Comparison of ENCODE assay signal across 26 cellular contexts in genomic region chrX:74656079-74656745, GRCh38. TPM values are rescaled to one million over a fixed set of nuclear protein-coding genes. Genes with fewer than 3 reads are reported as not detected.
DNase-seq lines count a peak whose midpoint lies in the region; ATAC-seq, FAIRE-seq and TF ChIP-seq lines count a peak whose summit lies in the region.
"Had no signal": no experiment of that assay in that cellular context is flagged by ENCODE, and none has a peak within 500 bp of the region (broad histone marks: within the 10 kb centered on the region; RNA-seq: fewer than 3 reads in every experiment).

No MANE protein-coding gene starts in this region.

- H3K4me3 Mint-ChIP-seq in astrocyte (ENCODE audit: unreplicated experiment) = peak overlapping the region; percentile 40
- H3K4me3 Mint-ChIP-seq: activated CD8-positive, alpha-beta T cell treated with anti-CD3 and anti-CD28 coated beads for 36 hours; natural killer cell treated with Interleukin-12 subunit alpha and Interleukin-12 subunit beta and Interleukin-15 and Interleukin-18, amount 100 ng/mL, for 72 hours had no signal

- H3K27ac ChIP-seq in astrocyte (ENCODE audit: low read depth, low read length) (no peak overlapping the region), mesodermal cell (ENCODE audit: low read depth, low read length, severe bottlenecking) (peak overlapping the region; percentile 78)
- H3K27ac ChIP-seq: C4-2B, hepatocyte, vagina had no signal

- no peak overlapping the region for H2AFZ ChIP-seq in astrocyte (ENCODE audit: low read depth, low read length)
- H2AFZ ChIP-seq: hepatocyte had no signal

- no peaks in the 10 kb centered on the region for H3K9me3 Mint-ChIP-seq in astrocyte (ENCODE audit: unreplicated experiment)
- H3K9me3 Mint-ChIP-seq: activated CD8-positive, alpha-beta T cell treated with anti-CD3 and anti-CD28 coated beads for 36 hours; natural killer cell treated with Interleukin-12 subunit alpha and Interleukin-12 subunit beta and Interleukin-15 and Interleukin-18, amount 100 ng/mL, for 72 hours had no signal

- H3K4me2 ChIP-seq in astrocyte (ENCODE audit: low read length) = peak overlapping the region; percentile 62
- H3K4me2 ChIP-seq: hepatocyte had no signal

- no peaks in the 10 kb centered on the region for H3K36me3 ChIP-seq in astrocyte (ENCODE audit: insufficient read depth, low read length)
- H3K36me3 ChIP-seq in mesodermal cell (ENCODE audit: control insufficient read depth, insufficient read depth, low read length) = no peaks in the 10 kb centered on the region
- H3K36me3 ChIP-seq: vagina had no signal

- no peak overlapping the region for H3K9ac ChIP-seq in astrocyte (ENCODE audit: low read length)

- no peaks in the 10 kb centered on the region for H3K36me3 Mint-ChIP-seq in astrocyte (ENCODE audit: low read depth, unreplicated experiment)
- H3K36me3 Mint-ChIP-seq: natural killer cell treated with Interleukin-12 subunit alpha and Interleukin-12 subunit beta and Interleukin-15 and Interleukin-18, amount 100 ng/mL, for 72 hours had no signal

- H3K4me1 ChIP-seq in astrocyte (ENCODE audit: insufficient read depth, low read length) (no peaks in the 10 kb centered on the region), mesodermal cell (ENCODE audit: control insufficient read depth, insufficient read depth, low read length, poor library complexity, severe bottlenecking) (peaks cover 3% of the 10 kb centered on the region)
- H3K4me1 ChIP-seq: vagina had no signal

- no peak for ATAC-seq in HG03280 (IDR thresholded peaks at IDR 0.05; ENCODE audit: unreplicated experiment)
- ATAC-seq: activated CD8-positive, alpha-beta T cell treated with anti-CD3 and anti-CD28 coated beads for 36 hours; natural killer cell treated with Interleukin-12 subunit alpha and Interleukin-12 subunit beta and Interleukin-15 and Interleukin-18, amount 100 ng/mL, for 72 hours had no signal

- no peaks in the 10 kb centered on the region for H3K27me3 ChIP-seq in astrocyte (ENCODE audit: insufficient read depth, low read length)
- H3K27me3 ChIP-seq: hepatocyte, vagina had no signal

- peak; percentile 13 for FAIRE-seq in astrocyte (lab: Jason Lieb, UNC)
- FAIRE-seq: keratinocyte, small intestine had no signal

- H4K20me1 ChIP-seq in astrocyte (ENCODE audit: insufficient read depth, low read length) = no peaks in the 10 kb centered on the region

- H3K27ac Mint-ChIP-seq in astrocyte (ENCODE audit: unreplicated experiment) = peak overlapping the region; percentile 81
- H3K27ac Mint-ChIP-seq: activated CD8-positive, alpha-beta T cell treated with anti-CD3 and anti-CD28 coated beads for 36 hours; natural killer cell treated with Interleukin-12 subunit alpha and Interleukin-12 subunit beta and Interleukin-15 and Interleukin-18, amount 100 ng/mL, for 72 hours had no signal

- peak overlapping the region; percentile 23 for H3K4me3 ChIP-seq in astrocyte (ENCODE audit: insufficient read depth, low read depth, low read length)
- no peak overlapping the region for H3K4me3 ChIP-seq in mesodermal cell (ENCODE audit: extremely low read depth, insufficient read depth, low read length, poor library complexity, severe bottlenecking)
- H3K4me3 ChIP-seq: hepatocyte, vagina had no signal

- 40% methylated on average over 1 of the region's 6 CpGs; no CpG with 5 or more reads in 1 of the 2 experiments for WGBS in mesodermal cell (ENCODE audit: insufficient coverage in 2 of 2), 2 experiments

- TF ChIP-seq CTCF in astrocyte (IDR thresholded peaks at IDR 0.05; ENCODE audit: insufficient read depth, low read depth, low read length) = no peak

- no peaks in the 10 kb centered on the region for H3K79me2 ChIP-seq in astrocyte (ENCODE audit: insufficient read depth, low read length)
- H3K79me2 ChIP-seq: hepatocyte had no signal

- peak; percentile 9 for DNase-seq in AG20443 (ENCODE audit: low spot score)
- DNase-seq in HS-5 (ENCODE audit: low read depth) = peak; percentile 30
- DNase-seq in astrocyte (ENCODE audit: low read depth) = peak; percentile 16
- no peak for DNase-seq in NCI-H774 (lab: John Stamatoyannopoulos, UW)
- no peak for DNase-seq in LoVo (ENCODE audit: low spot score)
- DNase-seq in globus pallidus (ENCODE audit: low spot score) = no peak
- DNase-seq: activated CD4-positive, CD25-positive, alpha-beta regulatory T cell; activated CD8-positive, alpha-beta T cell treated with anti-CD3 and anti-CD28 coated beads for 36 hours; activated naive CD4-positive, alpha-beta T cell; activated T-cell treated with anti-CD3 and anti-CD28 coated beads, Interleukin-2, amount 50 U/mL, for 1 hour; aorta; DMS 273 treated with DMSO at 0.1 percent for 48 hours; effector memory CD4-positive, alpha-beta T cell; Kasumi-1; mammary epithelial cell; NCI-H1417; small intestine; substantia nigra; T-helper 2 cell had no signal

- peaks cover 6% of the 10 kb centered on the region for H3K4me1 Mint-ChIP-seq in astrocyte (ENCODE audit: low read depth, unreplicated experiment)

- no peaks in the 10 kb centered on the region for H3K9me3 ChIP-seq in astrocyte (ENCODE audit: insufficient read depth, low read depth, low read length)
- no peaks in the 10 kb centered on the region for H3K9me3 ChIP-seq in mesodermal cell (ENCODE audit: control insufficient read depth, low read length)
- H3K9me3 ChIP-seq: vagina had no signal

- H3K27me3 Mint-ChIP-seq in astrocyte (ENCODE audit: low read depth, unreplicated experiment) = no peaks in the 10 kb centered on the region

RNA-seq across cellular contexts. Expression of gene RLIM, which starts 41.8 kb away (rescaled TPM):
- 53.5 and 55.4 TPM in 2 replicates for total RNA-seq in astrocyte
- 24.7 TPM for polyA plus RNA-seq in mesodermal cell (2013, experiment 1 of 2)
- polyA plus RNA-seq in mesodermal cell (2013, experiment 2 of 2) = 27.0 TPM

Comparison
In these comparisons a context has a peak if more than half of its experiments do, and no peak if none do; other contexts are left out.
1. DNase-seq: peak in AG20443 (single experiment), HS-5 (single experiment) and astrocyte (single experiment); none in NCI-H774 (single experiment), LoVo (single experiment) and globus pallidus (single experiment).